17 cellular contexts compared by ENCODE assay signal in the genomic region with DNA sequence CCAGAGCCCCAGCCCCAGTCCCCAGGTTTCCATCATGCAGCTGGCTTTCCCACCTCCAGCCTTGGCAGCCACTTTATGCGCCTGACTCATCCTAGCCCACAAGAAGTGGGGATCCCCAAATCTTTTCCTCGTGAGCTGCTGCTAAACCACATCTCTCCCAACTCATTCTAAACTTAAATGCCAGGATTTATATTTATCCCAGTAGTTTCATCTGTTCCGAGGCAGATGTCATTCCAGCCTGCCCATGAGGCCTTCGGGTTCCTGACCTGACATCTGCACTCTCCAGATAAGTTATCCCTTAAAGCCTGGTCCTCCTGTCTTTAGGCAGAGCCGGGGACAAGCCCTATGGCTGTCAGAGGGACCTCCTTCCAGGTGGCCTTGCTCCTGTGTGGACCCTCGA. TPM values are rescaled to one million over a fixed set of nuclear protein-coding genes. Genes with fewer than 3 reads are reported as not detected.
"Had no signal": no experiment of that assay in that cellular context is flagged by ENCODE, and none has a peak within 500 bp of the region (broad histone marks: within the 10 kb centered on the region; RNA-seq: fewer than 3 reads in every experiment).

No MANE protein-coding gene starts in this region.

- H3K36me3 Mint-ChIP-seq: activated naive CD8-positive, alpha-beta T cell treated with anti-CD3 and anti-CD28 coated beads, Interleukin-2, amount 10 ng/mL, durations not matched to agents 7 days and 5 days had no signal

- H3K4me3 Mint-ChIP-seq: activated naive CD8-positive, alpha-beta T cell treated with anti-CD3 and anti-CD28 coated beads, Interleukin-2, amount 10 ng/mL, durations not matched to agents 7 days and 5 days; T-helper 17 cell had no signal

- H3K9me3 Mint-ChIP-seq: activated naive CD8-positive, alpha-beta T cell treated with anti-CD3 and anti-CD28 coated beads, Interleukin-2, amount 10 ng/mL, durations not matched to agents 7 days and 5 days had no signal

- H3K27ac Mint-ChIP-seq: activated naive CD8-positive, alpha-beta T cell treated with anti-CD3 and anti-CD28 coated beads, Interleukin-2, amount 10 ng/mL, durations not matched to agents 7 days and 5 days had no signal

- H3K4me1 Mint-ChIP-seq: activated naive CD8-positive, alpha-beta T cell treated with anti-CD3 and anti-CD28 coated beads, Interleukin-2, amount 10 ng/mL, durations not matched to agents 7 days and 5 days had no signal

- DNase-seq: activated gamma-delta T cell; activated naive CD8-positive, alpha-beta T cell treated with anti-CD3 and anti-CD28 coated beads, Interleukin-2, amount 10 ng/mL, durations not matched to agents 7 days and 5 days; activated T-cell treated with anti-CD3 and anti-CD28 coated beads, Interleukin-2, amount 50 U/mL, for 48 hours; caudate nucleus; cortex of kidney; effector memory CD4-positive, alpha-beta T cell; hypothalamus; ovary; sigmoid colon; stimulated activated CD4-positive, alpha-beta T cell treated with anti-CD3 and anti-CD28 coated beads, Interleukin-2, amount 100 ng/mL, for 48 hours; stimulated activated naive CD8-positive, alpha-beta T cell treated with anti-CD3 and anti-CD28 coated beads, Interleukin-15, Interleukin-2, amounts not matched to agents 100 U/mL and 50 U/mL, for 24 hours; T-helper 17 cell; upper lobe of left lung had no signal

- ATAC-seq: stimulated activated naive CD8-positive, alpha-beta T cell treated with anti-CD3 and anti-CD28 coated beads, Interleukin-15, Interleukin-2, amounts not matched to agents 100 U/mL and 50 U/mL, for 24 hours; T-helper 17 cell had no signal

RNA-seq across cellular contexts. Expression of gene ARL5C, which starts 31.1 kb away (rescaled TPM):
- total RNA-seq: lung, mucosa of gallbladder, ovary, T-helper 17 cell, temporal lobe had no signal
- polyA plus RNA-seq: lung, neural cell, ovary, sigmoid colon had no signal
